Comparison of ENCODE assay signal across 36 cellular contexts in the genomic region with DNA sequence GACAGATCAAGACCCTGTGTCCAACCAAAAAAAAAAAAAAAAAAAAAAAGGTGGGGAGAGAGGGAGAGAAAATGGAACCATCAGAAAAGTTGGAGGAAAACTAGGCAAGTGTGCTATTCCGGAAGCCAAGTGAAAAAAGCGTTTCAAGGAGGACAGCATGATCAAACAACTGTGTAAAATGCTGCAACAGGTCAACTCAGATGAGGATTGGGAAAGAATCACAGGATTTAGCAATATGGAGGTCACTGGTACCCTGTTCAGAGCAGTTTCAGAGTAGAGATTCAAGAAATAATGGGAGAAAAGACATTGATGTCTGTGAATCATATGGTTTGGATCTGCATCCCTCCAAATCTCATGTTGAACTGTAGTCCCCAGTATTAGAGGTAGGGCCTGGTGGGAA. TPM values are rescaled to one million over a fixed set of nuclear protein-coding genes. Genes with fewer than 3 reads are reported as not detected.
"Had no signal": no experiment of that assay in that cellular context is flagged by ENCODE, and none has a peak within 500 bp of the region (broad histone marks: within the 10 kb centered on the region; RNA-seq: fewer than 3 reads in every experiment).

No MANE protein-coding gene starts in this region.

- H3K4me3 ChIP-seq: adrenal gland, ascending aorta, breast epithelium, cardiac muscle cell, colonic mucosa, esophagus squamous epithelium, heart right ventricle had no signal

- DNase-seq: activated CD4-positive, alpha-beta T cell treated with anti-CD3 and anti-CD28 coated beads for 1 hour; activated CD4-positive, alpha-beta T cell treated with anti-CD3 and anti-CD28 coated beads for 48 hours; activated CD4-positive, alpha-beta T cell treated with anti-CD3 and anti-CD28 coated beads, Interleukin-2, amount 50 U/mL, for 1 hour; activated CD4-positive, alpha-beta T cell treated with anti-CD3 and anti-CD28 coated beads, Interleukin-2, amount 50 U/mL, for 48 hours; activated CD8-positive, alpha-beta memory T cell treated with anti-CD3 and anti-CD28 coated beads, Interleukin-2, amount 10 ng/mL, durations not matched to agents 7 days and 5 days; activated CD8-positive, alpha-beta memory T cell treated with anti-CD3 and anti-CD28 coated beads, Interleukin-2, amount 50 U/mL, for 4 hours; activated CD8-positive, alpha-beta T cell treated with anti-CD3 and anti-CD28 coated beads, Interleukin-2, amount 10 ng/mL, durations not matched to agents 7 days and 5 days; activated effector memory CD4-positive, alpha-beta T cell treated with anti-CD3 and anti-CD28 coated beads, Interleukin-2, amount 50 U/mL, for 16 hours; activated naive CD4-positive, alpha-beta T cell treated with anti-CD3 and anti-CD28 coated beads for 36 hours; activated naive CD8-positive, alpha-beta T cell treated with anti-CD3 and anti-CD28 coated beads for 36 hours; activated naive CD8-positive, alpha-beta T cell treated with anti-CD3 and anti-CD28 coated beads, Interleukin-2, amount 50 U/mL, for 24 hours; activated T-cell treated with anti-CD3 and anti-CD28 coated beads, Interleukin-2, amount 50 U/mL, for 1 hour; activated T-cell treated with anti-CD3 and anti-CD28 coated beads, Interleukin-2, amount 50 U/mL, for 48 hours; adrenal gland; central memory CD4-positive, alpha-beta T cell; cerebellar nuclear complex; colonic mucosa; effector CD8-positive, alpha-beta T cell; esophagus squamous epithelium; glutamatergic neuron; heart right ventricle; T-helper 1 cell; T-helper 17 cell; T1000 had no signal

- H3K36me3 Mint-ChIP-seq: activated CD8-positive, alpha-beta memory T cell treated with anti-CD3 and anti-CD28 coated beads, Interleukin-2, amount 10 ng/mL, durations not matched to agents 7 days and 5 days; activated naive CD4-positive, alpha-beta T cell treated with anti-CD3 and anti-CD28 coated beads, Interleukin-2, amount 50 U/mL, for 24 hours; activated naive CD8-positive, alpha-beta T cell treated with anti-CD3 and anti-CD28 coated beads for 36 hours; brain had no signal

- H3K9me3 Mint-ChIP-seq: activated naive CD4-positive, alpha-beta T cell treated with anti-CD3 and anti-CD28 coated beads for 36 hours; activated naive CD4-positive, alpha-beta T cell treated with anti-CD3 and anti-CD28 coated beads, Interleukin-2, amount 50 U/mL, for 24 hours; activated naive CD8-positive, alpha-beta T cell treated with anti-CD3 and anti-CD28 coated beads for 36 hours; activated naive CD8-positive, alpha-beta T cell treated with anti-CD3 and anti-CD28 coated beads, Interleukin-2, amount 50 U/mL, for 24 hours; activated T-helper 1 cell treated with anti-CD3 and anti-CD28 coated beads, Interleukin-12 subunit alpha, Interleukin-12 subunit beta, Interleukin-2, Interleukin-4 antibody, amounts not matched to agents 30 ng/mL and 10 ng/mL and 1 ng/mL, durations not matched to agents 14 hours and 24 hours and 36 hours; activated T-helper 2 cell treated with anti-CD3 and anti-CD28 coated beads, Interferon-gamma antibody, Interleukin-2, Interleukin-4, amounts not matched to agents 10 μg/mL and 5 μg/mL and 100 μg/mL, durations not matched to agents 14 hours and 24 hours and 36 hours; brain; T-helper 2 cell treated with Interferon-gamma antibody and Interleukin-4, amounts not matched to agents 5 μg/mL and 100 μg/mL, for 36 hours had no signal

- H3K36me3 ChIP-seq: adrenal gland, ascending aorta, breast epithelium, cardiac muscle cell, colonic mucosa, esophagus squamous epithelium, heart right ventricle had no signal

- FAIRE-seq: endometrium, endothelial cell of umbilical vein, frontal cortex had no signal

- H3K27ac ChIP-seq: adrenal gland, ascending aorta, breast epithelium, cardiac muscle cell, colonic mucosa, epithelial cell of prostate, esophagus squamous epithelium, heart right ventricle had no signal

- ATAC-seq: activated CD8-positive, alpha-beta memory T cell treated with anti-CD3 and anti-CD28 coated beads, Interleukin-2, amount 10 ng/mL, durations not matched to agents 7 days and 5 days; activated CD8-positive, alpha-beta T cell treated with anti-CD3 and anti-CD28 coated beads, Interleukin-2, amount 10 ng/mL, durations not matched to agents 7 days and 5 days; activated naive CD8-positive, alpha-beta T cell treated with anti-CD3 and anti-CD28 coated beads, Interleukin-2, amount 50 U/mL, for 24 hours; heart right ventricle; T-helper 17 cell had no signal

- H3K4me1 Mint-ChIP-seq: activated naive CD4-positive, alpha-beta T cell treated with anti-CD3 and anti-CD28 coated beads, Interleukin-2, amount 50 U/mL, for 24 hours; activated naive CD8-positive, alpha-beta T cell treated with anti-CD3 and anti-CD28 coated beads, Interleukin-2, amount 50 U/mL, for 24 hours had no signal

- H3K9me3 ChIP-seq: adrenal gland, ascending aorta, breast epithelium, colonic mucosa, esophagus squamous epithelium, heart right ventricle had no signal

- H3K4me3 Mint-ChIP-seq: activated CD8-positive, alpha-beta memory T cell treated with anti-CD3 and anti-CD28 coated beads, Interleukin-2, amount 10 ng/mL, durations not matched to agents 7 days and 5 days; activated CD8-positive, alpha-beta T cell treated with anti-CD3 and anti-CD28 coated beads, Interleukin-2, amount 10 ng/mL, durations not matched to agents 7 days and 5 days; activated naive CD4-positive, alpha-beta T cell treated with anti-CD3 and anti-CD28 coated beads for 36 hours; activated naive CD4-positive, alpha-beta T cell treated with anti-CD3 and anti-CD28 coated beads, Interleukin-2, amount 50 U/mL, for 24 hours; activated naive CD8-positive, alpha-beta T cell treated with anti-CD3 and anti-CD28 coated beads for 36 hours; activated naive CD8-positive, alpha-beta T cell treated with anti-CD3 and anti-CD28 coated beads, Interleukin-2, amount 50 U/mL, for 24 hours; activated T-helper 1 cell treated with anti-CD3 and anti-CD28 coated beads, Interleukin-12 subunit alpha, Interleukin-12 subunit beta, Interleukin-2, Interleukin-4 antibody, amounts not matched to agents 30 ng/mL and 10 ng/mL and 1 ng/mL, durations not matched to agents 14 hours and 24 hours and 36 hours; brain; T-helper 17 cell; T-helper 2 cell treated with Interferon-gamma antibody and Interleukin-4, amounts not matched to agents 5 μg/mL and 100 μg/mL, for 36 hours had no signal

- H3K27me3 ChIP-seq: adrenal gland, ascending aorta, breast epithelium, cardiac muscle cell, colonic mucosa, esophagus squamous epithelium, heart right ventricle had no signal

- H3K27me3 Mint-ChIP-seq: activated naive CD4-positive, alpha-beta T cell treated with anti-CD3 and anti-CD28 coated beads, Interleukin-2, amount 50 U/mL, for 24 hours had no signal

- H3K27ac Mint-ChIP-seq: activated CD8-positive, alpha-beta memory T cell treated with anti-CD3 and anti-CD28 coated beads, Interleukin-2, amount 10 ng/mL, durations not matched to agents 7 days and 5 days; activated CD8-positive, alpha-beta T cell treated with anti-CD3 and anti-CD28 coated beads, Interleukin-2, amount 10 ng/mL, durations not matched to agents 7 days and 5 days; activated naive CD4-positive, alpha-beta T cell treated with anti-CD3 and anti-CD28 coated beads for 36 hours; activated naive CD4-positive, alpha-beta T cell treated with anti-CD3 and anti-CD28 coated beads, Interleukin-2, amount 50 U/mL, for 24 hours; activated naive CD8-positive, alpha-beta T cell treated with anti-CD3 and anti-CD28 coated beads for 36 hours; activated naive CD8-positive, alpha-beta T cell treated with anti-CD3 and anti-CD28 coated beads, Interleukin-2, amount 50 U/mL, for 24 hours; activated T-helper 1 cell treated with anti-CD3 and anti-CD28 coated beads, Interleukin-12 subunit alpha, Interleukin-12 subunit beta, Interleukin-2, Interleukin-4 antibody, amounts not matched to agents 30 ng/mL and 10 ng/mL and 1 ng/mL, durations not matched to agents 14 hours and 24 hours and 36 hours; activated T-helper 2 cell treated with anti-CD3 and anti-CD28 coated beads, Interferon-gamma antibody, Interleukin-2, Interleukin-4, amounts not matched to agents 10 μg/mL and 5 μg/mL and 100 μg/mL, durations not matched to agents 14 hours and 24 hours and 36 hours; brain; T-helper 17 cell; T-helper 2 cell treated with Interferon-gamma antibody and Interleukin-4, amounts not matched to agents 5 μg/mL and 100 μg/mL, for 36 hours had no signal

- H3K4me1 ChIP-seq: adrenal gland, ascending aorta, breast epithelium, colonic mucosa had no signal

RNA-seq across cellular contexts. Expression of a gene that starts 47.5 kb away (rescaled TPM):
- total RNA-seq: ascending aorta had no signal
